31 cellular contexts compared by ENCODE assay signal in genomic region chrX:38692961-38693360, GRCh38.
"Had no signal": no experiment of that assay in that cellular context is flagged by ENCODE, and none has a peak within 500 bp of the region (broad histone marks: within the 10 kb centered on the region; RNA-seq: fewer than 3 reads in every experiment).

No MANE protein-coding gene starts in this region.

- H3K27ac Mint-ChIP-seq: activated B cell treated with CpG ODN at 0.5 μM for 24 hours; activated CD8-positive, alpha-beta T cell treated with anti-CD3 and anti-CD28 coated beads, Interleukin-2, amount 10 ng/mL, durations not matched to agents 7 days and 5 days; activated naive CD8-positive, alpha-beta T cell treated with anti-CD3 and anti-CD28 coated beads, Interleukin-2, amount 50 U/mL, for 24 hours; activated T-helper 1 cell treated with anti-CD3 and anti-CD28 coated beads, Interleukin-12 subunit alpha, Interleukin-12 subunit beta, Interleukin-2, Interleukin-4 antibody, amounts not matched to agents 30 ng/mL and 10 ng/mL and 1 ng/mL, durations not matched to agents 14 hours and 24 hours and 36 hours; T-helper 17 cell had no signal

- H3K4me3 ChIP-seq: ascending aorta, SJSA1 had no signal

- ATAC-seq: activated CD8-positive, alpha-beta T cell treated with anti-CD3 and anti-CD28 coated beads, Interleukin-2, amount 10 ng/mL, durations not matched to agents 7 days and 5 days; activated naive CD4-positive, alpha-beta T cell treated with anti-CD3 and anti-CD28 coated beads, Interleukin-2, amount 50 U/mL, for 72 hours; activated naive CD8-positive, alpha-beta T cell treated with anti-CD3 and anti-CD28 coated beads, Interleukin-2, amount 50 U/mL, for 24 hours; Panc1; T-helper 17 cell had no signal

- H3K4me1 ChIP-seq: ascending aorta, SJSA1 had no signal

- DNase-seq: activated B cell treated with CpG ODN at 0.5 μM for 24 hours; activated CD4-positive, alpha-beta T cell treated with anti-CD3 and anti-CD28 coated beads for 4 hours; activated CD4-positive, alpha-beta T cell treated with anti-CD3 and anti-CD28 coated beads, Interleukin-2, amount 50 U/mL, for 4 hours; activated CD8-positive, alpha-beta memory T cell treated with anti-CD3 and anti-CD28 coated beads, Interleukin-2, amount 50 U/mL, for 48 hours; activated CD8-positive, alpha-beta T cell treated with anti-CD3 and anti-CD28 coated beads, Interleukin-2, amount 10 ng/mL, durations not matched to agents 7 days and 5 days; activated effector memory CD4-positive, alpha-beta T cell treated with Interleukin-2 at 50 U/mL for 16 hours; activated naive CD4-positive, alpha-beta T cell; activated naive CD8-positive, alpha-beta T cell treated with anti-CD3 and anti-CD28 coated beads, Interleukin-2, amount 50 U/mL, for 24 hours; activated T-cell treated with anti-CD3 and anti-CD28 coated beads, Interleukin-2, amount 50 U/mL, for 1 hour; amniotic stem cell; MM.1S; NCI-H1105; NCI-H1436; NCI-H1694 treated with DMSO at 0.1 percent for 48 hours; NCI-H2029 treated with DMSO at 0.1 percent for 48 hours; NCI-H345; NCI-H510A; NCI-H526 treated with DMSO at 0.1 percent for 48 hours; NCI-H82; NK-92 treated with Interleukin-12 subunit alpha and Interleukin-12 subunit beta, amount 100 ng/mL, for 24 hours; OCI-M1; RPMI8226; SHP77; T-helper 17 cell; T-helper 9 cell had no signal

- H3K9me3 Mint-ChIP-seq: activated B cell treated with CpG ODN at 0.5 μM for 24 hours; activated naive CD8-positive, alpha-beta T cell treated with anti-CD3 and anti-CD28 coated beads, Interleukin-2, amount 50 U/mL, for 24 hours; activated T-helper 1 cell treated with anti-CD3 and anti-CD28 coated beads, Interleukin-12 subunit alpha, Interleukin-12 subunit beta, Interleukin-2, Interleukin-4 antibody, amounts not matched to agents 30 ng/mL and 10 ng/mL and 1 ng/mL, durations not matched to agents 14 hours and 24 hours and 36 hours had no signal

- H3K27me3 Mint-ChIP-seq: brain had no signal

- H3K9me3 ChIP-seq: ascending aorta, SJSA1 had no signal

- H3K27ac ChIP-seq: ascending aorta, SJSA1 had no signal

- H3K4me1 Mint-ChIP-seq: activated naive CD8-positive, alpha-beta T cell treated with anti-CD3 and anti-CD28 coated beads, Interleukin-2, amount 50 U/mL, for 24 hours; T-helper 17 cell had no signal

- H3K4me3 Mint-ChIP-seq: activated B cell treated with CpG ODN at 0.5 μM for 24 hours; activated CD8-positive, alpha-beta T cell treated with anti-CD3 and anti-CD28 coated beads, Interleukin-2, amount 10 ng/mL, durations not matched to agents 7 days and 5 days; activated naive CD8-positive, alpha-beta T cell treated with anti-CD3 and anti-CD28 coated beads, Interleukin-2, amount 50 U/mL, for 24 hours; activated T-helper 1 cell treated with anti-CD3 and anti-CD28 coated beads, Interleukin-12 subunit alpha, Interleukin-12 subunit beta, Interleukin-2, Interleukin-4 antibody, amounts not matched to agents 30 ng/mL and 10 ng/mL and 1 ng/mL, durations not matched to agents 14 hours and 24 hours and 36 hours; T-helper 17 cell had no signal

- H3K27me3 ChIP-seq: ascending aorta, SJSA1 had no signal

- H3K36me3 ChIP-seq: ascending aorta, SJSA1 had no signal
